12 cellular contexts compared by ENCODE assay signal in the genomic region with DNA sequence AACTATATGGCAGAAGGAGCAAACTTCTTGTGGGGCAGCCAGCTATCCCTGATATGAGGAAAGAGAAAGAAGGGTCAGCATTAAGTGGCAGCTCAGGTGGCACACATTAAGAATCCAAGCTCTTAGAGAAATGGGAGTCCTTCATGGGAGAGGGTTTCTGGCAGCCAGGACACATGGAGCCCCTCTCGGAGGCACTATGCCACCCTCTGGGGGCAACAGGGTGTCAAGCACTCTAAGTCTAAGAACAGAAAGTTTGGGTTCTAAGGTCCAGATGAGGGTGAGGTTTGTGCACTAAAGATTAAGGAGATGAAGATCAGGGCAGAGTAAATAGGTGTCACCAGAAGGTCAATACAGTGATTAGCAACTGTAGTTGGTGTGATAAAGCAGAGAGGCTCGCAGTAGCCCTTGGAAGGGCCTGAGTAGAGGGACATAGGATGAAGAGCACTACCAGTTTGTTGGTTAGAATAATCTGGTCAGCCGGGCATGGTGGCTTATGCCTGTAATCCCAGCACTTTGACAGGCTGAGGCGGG.
A peak's percentile ranks its signal among the peaks of the same experiment; 100 is the strongest.
DNase-seq lines count a peak whose midpoint lies in the region; ATAC-seq and TF ChIP-seq lines count a peak whose summit lies in the region.
"Had no signal": no experiment of that assay in that cellular context is flagged by ENCODE, and none has a peak within 500 bp of the region (broad histone marks: within the 10 kb centered on the region; RNA-seq: fewer than 3 reads in every experiment).

No MANE protein-coding gene starts in this region.

- TF ChIP-seq CTCF in H9 (conservative IDR thresholded peaks at IDR 0.05) (peak; percentile 48; the same call in 2 of the 3 replicates), neural progenitor cell (IDR thresholded peaks at IDR 0.05) (peak; percentile 18)

- no peak overlapping the region for H2BK5ac ChIP-seq in H9 (ENCODE audit: insufficient read length, low read length)

- no peak overlapping the region for H2AK5ac ChIP-seq in H9 (ENCODE audit: insufficient read length, low read length)

- no peak overlapping the region for H3K4me2 ChIP-seq in H9 (ENCODE audit: insufficient read depth, insufficient read length, low read length)
- H3K4me2 ChIP-seq in neural progenitor cell = no peak overlapping the region

- no peaks in the 10 kb centered on the region for H4K20me1 ChIP-seq in H9 (ENCODE audit: control insufficient read depth, insufficient read depth, insufficient read length)
- H4K20me1 ChIP-seq in neural progenitor cell (ENCODE audit: low read depth) = no peaks in the 10 kb centered on the region

- H3K27ac ChIP-seq in H9 (ENCODE audit: insufficient read length, low read depth, low read length) = no peak overlapping the region
- no peak overlapping the region for H3K27ac ChIP-seq in neural progenitor cell
- H3K27ac ChIP-seq: uterus had no signal

- H3K9ac ChIP-seq in H9 (ENCODE audit: extremely low read depth, insufficient read length, low read length) (no peak overlapping the region), neural progenitor cell (no peak overlapping the region)

- no peak overlapping the region for H4K91ac ChIP-seq in H9 (ENCODE audit: insufficient read length, low read depth, low read length)

- H3K9me3 Mint-ChIP-seq in H9 (no peaks in the 10 kb centered on the region), neural progenitor cell (no peaks in the 10 kb centered on the region)
- no peaks in the 10 kb centered on the region for H3K9me3 Mint-ChIP-seq in activated T-helper 17 cell treated with anti-CD3 and anti-CD28 coated beads, Interleukin-2, amount 50 U/mL, for 72 hours

- no peaks in the 10 kb centered on the region for H3K79me1 ChIP-seq in H9 (ENCODE audit: insufficient read depth, low read depth, low read length, poor library complexity, severe bottlenecking)

- H3K4me1 ChIP-seq in H9 (ENCODE audit: insufficient read depth, low read length) (no peaks in the 10 kb centered on the region), neural progenitor cell (no peaks in the 10 kb centered on the region)
- H3K4me1 ChIP-seq: uterus had no signal

- H4K8ac ChIP-seq in H9 (replicated peaks; ENCODE audit: insufficient read length, low read depth, low read length) = no peak overlapping the region

- H2AFZ ChIP-seq in H9 (ENCODE audit: low read length) (no peak overlapping the region), neural progenitor cell (replicated peaks) (no peak overlapping the region)

- H3K4me3 ChIP-seq in neural progenitor cell = no peak overlapping the region
- H3K4me3 ChIP-seq: uterus had no signal

- H3T11ph ChIP-seq in H9 (ENCODE audit: low read length) = no peak overlapping the region

- no peaks in the 10 kb centered on the region for H3K27me3 Mint-ChIP-seq in H9 (ENCODE audit: low read depth)
- no peaks in the 10 kb centered on the region for H3K27me3 Mint-ChIP-seq in activated T-helper 17 cell treated with anti-CD3 and anti-CD28 coated beads, Interleukin-2, amount 50 U/mL, for 72 hours
- peaks cover under 1% of the 10 kb centered on the region for H3K27me3 Mint-ChIP-seq in neural progenitor cell (ENCODE audit: insufficient read depth, low read depth)

- peaks cover 23 to 55% (median 26%) of the 10 kb centered on the region in 3 experiments; a peak in 6 of 7 replicates for H3K36me3 Mint-ChIP-seq in H9 (ENCODE audit: insufficient read depth in 1 of 3, low read depth in 3 of 3)
- peaks cover 6% of the 10 kb centered on the region for H3K36me3 Mint-ChIP-seq in activated T-helper 17 cell treated with anti-CD3 and anti-CD28 coated beads, Interleukin-2, amount 50 U/mL, for 72 hours (ENCODE audit: low read depth)
- H3K36me3 Mint-ChIP-seq in neural progenitor cell = peaks cover 9% of the 10 kb centered on the region

- no CpG with 5 or more reads among the region's 4 CpGs for WGBS in H9 (ENCODE audit: extremely low coverage, insufficient read length, low lambda C conversion rate)

- H3K4me3 Mint-ChIP-seq in H9 = no peak overlapping the region
- H3K4me3 Mint-ChIP-seq in activated T-helper 17 cell treated with anti-CD3 and anti-CD28 coated beads, Interleukin-2, amount 50 U/mL, for 72 hours = peak overlapping the region; percentile 41
- no peak overlapping the region for H3K4me3 Mint-ChIP-seq in neural progenitor cell

- H3K4ac ChIP-seq in H9 (ENCODE audit: low read depth, low read length) = no peak overlapping the region

- H2BK12ac ChIP-seq in H9 (ENCODE audit: insufficient read length, low read depth, low read length) = no peak overlapping the region

- no peak for ATAC-seq in activated T-helper 17 cell treated with anti-CD3 and anti-CD28 coated beads, Interleukin-2, amount 50 U/mL, for 72 hours (replicated peaks)
- ATAC-seq in GM21529 (IDR thresholded peaks at IDR 0.05; ENCODE audit: unreplicated experiment) (no peak), HG02973 (IDR thresholded peaks at IDR 0.05; ENCODE audit: unreplicated experiment) (no peak)

- no peaks in the 10 kb centered on the region for H3F3A ChIP-seq in neural progenitor cell (ENCODE audit: low read depth)

- H3K23me2 ChIP-seq in H9 (ENCODE audit: insufficient read length, low read depth, low read length, poor library complexity, severe bottlenecking) = no peaks in the 10 kb centered on the region

- no peak overlapping the region for H2BK15ac ChIP-seq in H9 (ENCODE audit: low read depth, low read length)

- H3K4me1 Mint-ChIP-seq in H9 (peaks cover 3 to 18% of the 10 kb centered on the region in 2 experiments; a peak in 3 of 4 replicates), neural progenitor cell (no peaks in the 10 kb centered on the region)
- peaks cover 38% of the 10 kb centered on the region for H3K4me1 Mint-ChIP-seq in activated T-helper 17 cell treated with anti-CD3 and anti-CD28 coated beads, Interleukin-2, amount 50 U/mL, for 72 hours

- no peak overlapping the region for H3K14ac ChIP-seq in H9 (ENCODE audit: insufficient read depth, low read length)

- no peak overlapping the region for H3K56ac ChIP-seq in H9 (ENCODE audit: insufficient read length, low read depth, low read length)

- H3K9me3 ChIP-seq in H9 (ENCODE audit: control insufficient read depth, low read depth, low read length) (no peaks in the 10 kb centered on the region), neural progenitor cell (ENCODE audit: low read depth) (no peaks in the 10 kb centered on the region)
- H3K9me3 ChIP-seq: uterus had no signal

- H2BK120ac ChIP-seq in H9 (ENCODE audit: low read depth, low read length, poor library complexity, severe bottlenecking) = no peak overlapping the region

- H3K27me3 ChIP-seq in H9 (ENCODE audit: insufficient read depth, low read length) (no peaks in the 10 kb centered on the region), neural progenitor cell (no peaks in the 10 kb centered on the region)
- H3K27me3 ChIP-seq: uterus had no signal

- H2BK20ac ChIP-seq in H9 (ENCODE audit: low read depth, low read length, poor library complexity, severe bottlenecking) = no peak overlapping the region

- no peaks in the 10 kb centered on the region; the same call in 1 of the 2 replicates for H3K79me2 ChIP-seq in H9 (ENCODE audit: insufficient read depth, low read length)
- H3K79me2 ChIP-seq in neural progenitor cell (ENCODE audit: low read depth) = peaks cover 3% of the 10 kb centered on the region

- H3K23ac ChIP-seq in H9 (ENCODE audit: insufficient read length, low read depth, low read length) = no peak overlapping the region

- H3K18ac ChIP-seq in H9 (ENCODE audit: insufficient read length, low read depth, low read length) = no peak overlapping the region

- no peak overlapping the region for H4K5ac ChIP-seq in H9 (ENCODE audit: insufficient read length, low read depth, low read length)

- H3K27ac Mint-ChIP-seq in H9 (peak overlapping the region in 1 of 3 experiments; percentile 50; a peak in 6 of 7 replicates), neural progenitor cell (no peak overlapping the region)
- peak overlapping the region; percentile 65 for H3K27ac Mint-ChIP-seq in activated T-helper 17 cell treated with anti-CD3 and anti-CD28 coated beads, Interleukin-2, amount 50 U/mL, for 72 hours

- H3K36me3 ChIP-seq in neural progenitor cell = no peaks in the 10 kb centered on the region
- H3K36me3 ChIP-seq: uterus had no signal

- DNase-seq in activated CD8-positive, alpha-beta memory T cell treated with anti-CD3 and anti-CD28 coated beads, Interleukin-2, amount 50 U/mL, for 48 hours = peak; percentile 48
- no peak for DNase-seq in activated CD8-positive, alpha-beta memory T cell treated with anti-CD3 and anti-CD28 coated beads for 24 hours
- DNase-seq in H9 = no peak
- DNase-seq in neural progenitor cell (ENCODE audit: low spot score) = peak; percentile 9
- no peak for DNase-seq in NCI-H1105 treated with DMSO at 0.1 percent for 48 hours (lab: John Stamatoyannopoulos, UW)
- DNase-seq: NCI-H1417, NCI-H69, occipital lobe, uterus had no signal

Comparison
In these comparisons a context has a peak if more than half of its experiments do, and no peak if none do; other contexts are left out.
1. DNase-seq: peak in activated CD8-positive, alpha-beta memory T cell treated with anti-CD3 and anti-CD28 coated beads, Interleukin-2, amount 50 U/mL, for 48 hours (single experiment) and neural progenitor cell (single experiment); none in activated CD8-positive, alpha-beta memory T cell treated with anti-CD3 and anti-CD28 coated beads for 24 hours (single experiment), H9 (single experiment) and NCI-H1105 treated with DMSO at 0.1 percent for 48 hours (single experiment).